ENCODE assay signal across 11 cellular contexts in the genomic region with DNA sequence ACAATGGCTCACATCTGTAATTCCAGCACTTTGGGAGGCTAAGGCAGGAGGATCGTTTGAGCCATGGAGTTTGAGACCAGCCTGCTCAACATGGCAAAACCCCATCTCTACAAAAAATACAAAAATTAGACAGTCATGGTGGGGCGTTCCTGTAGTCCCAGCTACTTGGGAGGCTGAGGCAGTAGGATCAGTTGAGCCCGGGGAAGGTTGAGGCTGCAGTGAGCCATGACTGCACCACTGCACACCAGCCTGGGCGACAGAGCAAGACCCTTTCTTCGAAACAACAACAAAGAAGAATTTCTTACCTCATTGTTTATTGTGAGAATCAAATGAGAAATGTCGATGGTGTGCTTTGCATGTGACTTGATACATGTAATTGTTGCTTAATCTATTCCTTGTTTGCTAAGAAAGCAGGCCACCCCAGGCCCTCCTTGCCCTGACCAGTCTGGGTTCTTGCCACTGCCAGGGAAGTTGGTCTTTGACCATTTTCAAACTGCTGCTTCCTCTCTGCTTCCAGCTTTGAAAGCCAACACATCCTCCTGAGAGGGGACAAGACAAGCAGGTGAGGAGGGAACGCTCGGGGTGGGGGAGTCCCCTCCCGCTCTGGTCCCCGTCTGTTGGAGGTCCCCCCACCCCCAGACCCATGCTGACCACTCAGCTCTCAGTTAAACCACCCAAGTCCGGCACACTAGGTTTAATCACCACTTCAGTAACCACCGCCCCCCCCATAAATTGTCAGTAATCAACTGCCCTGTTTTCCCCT. TPM values are rescaled to one million over a fixed set of nuclear protein-coding genes. Genes with fewer than 3 reads are reported as not detected.
A peak's percentile ranks its signal among the peaks of the same experiment; 100 is the strongest.
DNase-seq lines count a peak whose midpoint lies in the region; ATAC-seq, FAIRE-seq and TF ChIP-seq lines count a peak whose summit lies in the region.
"Had no signal": no experiment of that assay in that cellular context is flagged by ENCODE, and none has a peak within 500 bp of the region (broad histone marks: within the 10 kb centered on the region; RNA-seq: fewer than 3 reads in every experiment).

No MANE protein-coding gene starts in this region.

- intact Hi-C loops in CD4-positive, alpha-beta T cell (cut with DNase I, micrococcal nuclease), result loop anchor here (1.0 to 10.0 kb wide), 2 partner anchors 81 to 180 kb away; partner anchors contain the start of gene SLC12A3 (in 1 of the 2)

- FAIRE-seq in astrocyte (lab: Jason Lieb, UNC), result no peak
- FAIRE-seq: RCC 7860 had no signal

- CTCF ChIA-PET in CD4-positive, alpha-beta T cell (lab: Charles Lee), result interaction anchor here (0.9 to 2.2 kb wide), 4 partner anchors 29 to 80 kb away, joined by 3 to 22 read pairs (median 4); no protein-coding TSS in a partner anchor
- CTCF ChIA-PET in HEK293 (lab: Yijun Ruan, JAX), result interaction anchor here (0.7 to 2.6 kb wide), 3 partner anchors 80 to 619 kb away, joined by 3 to 13 read pairs (median 3); no protein-coding TSS in a partner anchor

- H3K27ac Mint-ChIP-seq in CD4-positive, alpha-beta T cell, result peak overlapping the region; percentile 85
- H3K27ac Mint-ChIP-seq in astrocyte (ENCODE audit: unreplicated experiment) (no peak overlapping the region), nephron progenitor cell (no peak overlapping the region)
- H3K27ac Mint-ChIP-seq: progenitor cell of endocrine pancreas had no signal

- no peak overlapping the region for H3K4me3 ChIP-seq in HEK293 (ENCODE audit: low read depth, low read length)
- H3K4me3 ChIP-seq in astrocyte (ENCODE audit: insufficient read depth, low read depth, low read length), result no peak overlapping the region

- H3K27me3 ChIP-seq in CD4-positive, alpha-beta T cell (ENCODE audit: control insufficient read depth, insufficient read depth, low read length), result no peaks in the 10 kb centered on the region
- no peaks in the 10 kb centered on the region for H3K27me3 ChIP-seq in astrocyte (ENCODE audit: insufficient read depth, low read length)
- H3K27me3 ChIP-seq: breast epithelium had no signal

- peaks cover 57% of the 10 kb centered on the region for H3K4me1 Mint-ChIP-seq in CD4-positive, alpha-beta T cell (ENCODE audit: low read depth)
- H3K4me1 Mint-ChIP-seq in astrocyte (ENCODE audit: low read depth, unreplicated experiment) (peaks cover 5% of the 10 kb centered on the region), nephron progenitor cell (peaks cover 14% of the 10 kb centered on the region)

- no peaks in the 10 kb centered on the region for H4K20me1 ChIP-seq in astrocyte (ENCODE audit: insufficient read depth, low read length)

- H3K27me3 Mint-ChIP-seq in CD4-positive, alpha-beta T cell, result no peaks in the 10 kb centered on the region
- H3K27me3 Mint-ChIP-seq in astrocyte (ENCODE audit: low read depth, unreplicated experiment) (peaks cover 1% of the 10 kb centered on the region), nephron progenitor cell (ENCODE audit: low read depth, poor library complexity) (peaks cover 12% of the 10 kb centered on the region)

- DNase-seq in CD4-positive, alpha-beta T cell, result no peak
- DNase-seq in astrocyte (ENCODE audit: low read depth), result no peak
- no peak for DNase-seq in nephron progenitor cell
- no peak for DNase-seq in OCI-M1 (lab: John Stamatoyannopoulos, UW)

- H3K4me1 ChIP-seq in HEK293 (ENCODE audit: control insufficient read depth, insufficient read depth, low read length), result no peaks in the 10 kb centered on the region
- peaks cover 13% of the 10 kb centered on the region for H3K4me1 ChIP-seq in astrocyte (ENCODE audit: insufficient read depth, low read length)
- H3K4me1 ChIP-seq: breast epithelium had no signal

- H3K9ac ChIP-seq in astrocyte (ENCODE audit: low read length), result no peak overlapping the region

- no peaks in the 10 kb centered on the region for H3K9me3 Mint-ChIP-seq in CD4-positive, alpha-beta T cell
- H3K9me3 Mint-ChIP-seq in astrocyte (ENCODE audit: unreplicated experiment), result peaks cover 10% of the 10 kb centered on the region
- H3K9me3 Mint-ChIP-seq in nephron progenitor cell, result peaks cover 13% of the 10 kb centered on the region

- peaks cover 92% of the 10 kb centered on the region for H3K36me3 Mint-ChIP-seq in CD4-positive, alpha-beta T cell (ENCODE audit: low read depth)
- H3K36me3 Mint-ChIP-seq in astrocyte (ENCODE audit: low read depth, unreplicated experiment) (peaks cover 24% of the 10 kb centered on the region), nephron progenitor cell (ENCODE audit: low read depth) (no peaks in the 10 kb centered on the region)

- no peaks in the 10 kb centered on the region for H3K9me3 ChIP-seq in CD4-positive, alpha-beta T cell (ENCODE audit: control insufficient read depth, low read length)
- H3K9me3 ChIP-seq in HEK293 (ENCODE audit: control insufficient read depth, insufficient read depth, low read depth, low read length) (no peaks in the 10 kb centered on the region), astrocyte (ENCODE audit: insufficient read depth, low read depth, low read length) (no peaks in the 10 kb centered on the region)
- H3K9me3 ChIP-seq: breast epithelium had no signal

- no peaks in the 10 kb centered on the region for H3K79me2 ChIP-seq in astrocyte (ENCODE audit: insufficient read depth, low read length)

- POLR2A ChIA-PET in CD4-positive, alpha-beta T cell (lab: Charles Lee), result interaction anchor here (0.7 to 2.3 kb wide), 3 partner anchors 17 to 55 kb away, joined by 3 to 10 read pairs (median 4); partner anchors contain the start of gene NLRC5
- POLR2A ChIA-PET in HEK293 (lab: Yijun Ruan, JAX), result no interaction called here

- peaks cover 0 to 5% of the 10 kb centered on the region in 2 experiments; a peak in 1 of 3 replicates for H3K36me3 ChIP-seq in HEK293 (ENCODE audit: control insufficient read depth in 2 of 2, insufficient read depth in 1 of 2, low read length in 2 of 2)
- peaks cover 8% of the 10 kb centered on the region for H3K36me3 ChIP-seq in astrocyte (ENCODE audit: insufficient read depth, low read length)
- H3K36me3 ChIP-seq: breast epithelium had no signal

- H2AFZ ChIP-seq in astrocyte (ENCODE audit: low read depth, low read length), result no peak overlapping the region

- no peak overlapping the region for H3K27ac ChIP-seq in CD4-positive, alpha-beta T cell (ENCODE audit: low read depth, low read length)
- no peak overlapping the region for H3K27ac ChIP-seq in HEK293 (ENCODE audit: extremely low read depth, low read depth, low read length)
- no peak overlapping the region for H3K27ac ChIP-seq in astrocyte (ENCODE audit: low read depth, low read length)
- H3K27ac ChIP-seq: breast epithelium had no signal

- H3K4me3 Mint-ChIP-seq in CD4-positive, alpha-beta T cell, result no peak overlapping the region
- H3K4me3 Mint-ChIP-seq in astrocyte (ENCODE audit: unreplicated experiment) (no peak overlapping the region), nephron progenitor cell (peak overlapping the region; percentile 15)

- H3K4me2 ChIP-seq in astrocyte (ENCODE audit: low read length), result peak overlapping the region; percentile 51

- no peak for ATAC-seq in CD4-positive, alpha-beta T cell (ENCODE audit: poor library complexity)
- no peak for ATAC-seq in HG02970 (IDR thresholded peaks at IDR 0.05; ENCODE audit: low FRiP score, unreplicated experiment)
- ATAC-seq in GM18873 (IDR thresholded peaks at IDR 0.05; ENCODE audit: low FRiP score, unreplicated experiment), result no peak
- no peak for ATAC-seq in HG02571 (IDR thresholded peaks at IDR 0.05; ENCODE audit: unreplicated experiment)

- TF ChIP-seq CTCF in CD4-positive, alpha-beta T cell (IDR thresholded peaks at IDR 0.05), result no peak
- TF ChIP-seq CTCF in HEK293 (tag by site-specific recombination; IDR thresholded peaks at IDR 0.05) (no peak), astrocyte (IDR thresholded peaks at IDR 0.05; ENCODE audit: insufficient read depth, low read depth, low read length) (no peak), nephron progenitor cell (IDR thresholded peaks at IDR 0.05) (no peak)

TF ChIP-seq in HEK293, 187 proteins besides CTCF, POLR2A, EP300 and RAD21:
- TF ChIP-seq ZNF174 (tag by site-specific recombination; IDR thresholded peaks at IDR 0.05), result no peak
- TF ChIP-seq GLIS1 (tag by site-specific recombination; IDR thresholded peaks at IDR 0.05), result no peak
- TF ChIP-seq PRDM10 (tag by site-specific recombination; IDR thresholded peaks at IDR 0.05), result peak; percentile 84
- TF ChIP-seq ZNF140 (tag by site-specific recombination; IDR thresholded peaks at IDR 0.05), result no peak
- TF ChIP-seq ZNF146 (tag by site-specific recombination; IDR thresholded peaks at IDR 0.05), result no peak
- TF ChIP-seq ZNF777 (tag by site-specific recombination; IDR thresholded peaks at IDR 0.05; ENCODE audit: borderline replicate concordance), result no peak

RNA-seq across cellular contexts. Expression of gene CPNE2, which starts 47.3 kb away (rescaled TPM):
- 1 to 10 TPM; 2.2 to 3.5 TPM for total RNA-seq in CD4-positive, alpha-beta T cell
- total RNA-seq in astrocyte, result 17.0 and 19.3 TPM in 2 replicates

RNA-seq across cellular contexts. Expression of gene NLRC5, which starts 55.8 kb away (rescaled TPM):
- 100 to 1,000 TPM; 424 to 434 TPM for total RNA-seq in CD4-positive, alpha-beta T cell
- total RNA-seq in astrocyte, result 29.9 and 33.1 TPM in 2 replicates
- total RNA-seq: progenitor cell of endocrine pancreas had no signal

Comparison
In these comparisons a context has a peak if more than half of its experiments do, and no peak if none do; other contexts are left out.
1. RNA of gene NLRC5, which starts 55.8 kb away (total RNA-seq): 424 to 434 TPM in CD4-positive, alpha-beta T cell; 29.9 to 33.1 TPM in astrocyte; every median in the first group is over 10 times any median in the second.